In genomic region chr4:2059726-2060577, GRCh38 we compare ENCODE assay signal across 8 cellular contexts. TPM values are rescaled to one million over a fixed set of nuclear protein-coding genes. Genes with fewer than 3 reads are reported as not detected.
DNase-seq lines count a peak whose midpoint lies in the region; ATAC-seq and TF ChIP-seq lines count a peak whose summit lies in the region.

No MANE protein-coding gene starts in this region.

- no peaks in the 10 kb centered on the region for H3K36me3 ChIP-seq in MG63
- no peaks in the 10 kb centered on the region for H3K36me3 ChIP-seq in psoas muscle (ENCODE audit: insufficient read depth in 1 of 2, low read depth in 1 of 2)

- 3 to 5% (median 3%) methylated on average over 46 to 101 of the region's 101 CpGs for WGBS in psoas muscle, 3 donors

- H3K4me1 ChIP-seq in psoas muscle = peaks cover 4% of the 10 kb centered on the region

- ATAC-seq in psoas muscle (peak in 2 of 4 donors; percentile 15 to 22), GM19035 (IDR thresholded peaks at IDR 0.05; ENCODE audit: unreplicated experiment) (no peak)

- peak overlapping the region; percentile 20; the same call in 1 of the 2 replicates for H3K4me3 ChIP-seq in MG63
- peak overlapping the region; percentile 37 to 83 (median 68) for H3K4me3 ChIP-seq in dorsolateral prefrontal cortex
- peak overlapping the region; percentile 57 for H3K4me3 ChIP-seq in psoas muscle

- H3K9me3 ChIP-seq in MG63 = no peaks in the 10 kb centered on the region
- no peaks in the 10 kb centered on the region for H3K9me3 ChIP-seq in psoas muscle

- intact Hi-C loops in dorsolateral prefrontal cortex (cut with DNase I) = loop anchor here (5.0 kb wide), 2 partner anchors 53 to 77 kb away; partner anchors contain the start of gene NELFA (in 1 of the 2)
- intact Hi-C loops in psoas muscle (cut with DNase I) = no loop called here

- H3K27ac ChIP-seq in dorsolateral prefrontal cortex = peak overlapping the region in 56 of 59 donors; percentile 34 to 92 (median 82)
- no peak overlapping the region for H3K27ac ChIP-seq in psoas muscle

- no peak for TF ChIP-seq CTCF in dorsolateral prefrontal cortex (IDR thresholded peaks at IDR 0.05 in 54 of 56, conservative IDR thresholded peaks at IDR 0.05 in 2 of 56; ENCODE audit: low read depth in 1 of 56, partially characterized antibody in 56 of 56)
- TF ChIP-seq CTCF in psoas muscle (IDR thresholded peaks at IDR 0.05) = no peak

- peak; percentile 10 for DNase-seq in NCI-H2196 (lab: John Stamatoyannopoulos, UW; ENCODE audit: unreplicated experiment)
- DNase-seq in NCI-H2196 treated with DMSO at 0.1 percent for 48 hours (lab: John Stamatoyannopoulos, UW; ENCODE audit: unreplicated experiment) = no peak
- DNase-seq in MG63 = peak; percentile 34
- DNase-seq in dorsolateral prefrontal cortex = peak in 2 of 10 donors; percentile 52 to 53
- DNase-seq in psoas muscle = peak in 1 of 2 donors; percentile 7
- no peak for DNase-seq in H4 (ENCODE audit: low spot score)
- no peak for DNase-seq in effector CD8-positive, alpha-beta T cell (lab: John Stamatoyannopoulos, UW)

- no peaks in the 10 kb centered on the region for H3K27me3 ChIP-seq in MG63
- H3K27me3 ChIP-seq in dorsolateral prefrontal cortex = no peaks in the 10 kb centered on the region
- peaks cover 0 to 29% (median 12%) of the 10 kb centered on the region in 3 donors for H3K27me3 ChIP-seq in psoas muscle (ENCODE audit: insufficient read depth in 3 of 3, low read length in 2 of 3)

RNA-seq across cellular contexts. Expression of gene NAT8L, which starts 0.8 kb away (rescaled TPM):
- total RNA-seq in MG63 (2014; rRNA removed; shearing (Covaris generic); ENCODE audit: low replicate concordance) = 2.0 and 4.3 TPM in 2 replicates
- total RNA-seq in dorsolateral prefrontal cortex = 100 to 1,000 TPM in 119 of 120 experiments, 10 to 100 TPM in 1; 89.4 to 267 (median 170) TPM
- 1 to 10 TPM; 3.4 to 7.2 (median 4.8) TPM for total RNA-seq in psoas muscle
- 1 to 10 TPM in 2 of 3 donors, under 1 TPM in 1; 0.72 to 1.7 (median 1.5) TPM for polyA plus RNA-seq in psoas muscle
- 0.45 and 0.58 TPM in 2 replicates for total RNA-seq in H4 (2014; rRNA removed; shearing (Covaris generic))

RNA-seq across cellular contexts. Expression of gene NELFA, which starts 51.2 kb away (rescaled TPM):
- total RNA-seq in MG63 (2014; rRNA removed; shearing (Covaris generic); ENCODE audit: low replicate concordance) = 4.7 and 15.0 TPM in 2 replicates
- total RNA-seq in dorsolateral prefrontal cortex (10 to 100 TPM; 31.6 to 76.1 (median 48.7) TPM), psoas muscle (10 to 100 TPM; 11.4 to 20.2 (median 12.2) TPM)
- 10 to 100 TPM; 13.2 to 16.5 (median 15.2) TPM for polyA plus RNA-seq in psoas muscle
- 17.9 and 22.0 TPM in 2 replicates for total RNA-seq in H4 (2014; rRNA removed; shearing (Covaris generic))

Comparison
In these comparisons a context has a peak if more than half of its experiments do, and no peak if none do; other contexts are left out.
1. DNase-seq: peak in NCI-H2196 (single experiment) and MG63 (single experiment); none in NCI-H2196 treated with DMSO at 0.1 percent for 48 hours (single experiment), H4 (single experiment) and effector CD8-positive, alpha-beta T cell (single experiment).
2. RNA of gene NAT8L, which starts 0.8 kb away (total RNA-seq): 89.4 to 267 TPM in dorsolateral prefrontal cortex; 3.4 to 7.2 TPM in psoas muscle, 2.0 to 4.3 TPM in MG63 and 0.45 to 0.58 TPM in H4; every median in the first group is over 10 times any median in the second.
3. intact Hi-C loops: an anchor here in dorsolateral prefrontal cortex (5.0 kb wide); none called in psoas muscle.
4. Peak in every context shown above with its lines, with median percentiles within 50 percentile points of each other: H3K4me3 ChIP-seq.